In the genomic region with DNA sequence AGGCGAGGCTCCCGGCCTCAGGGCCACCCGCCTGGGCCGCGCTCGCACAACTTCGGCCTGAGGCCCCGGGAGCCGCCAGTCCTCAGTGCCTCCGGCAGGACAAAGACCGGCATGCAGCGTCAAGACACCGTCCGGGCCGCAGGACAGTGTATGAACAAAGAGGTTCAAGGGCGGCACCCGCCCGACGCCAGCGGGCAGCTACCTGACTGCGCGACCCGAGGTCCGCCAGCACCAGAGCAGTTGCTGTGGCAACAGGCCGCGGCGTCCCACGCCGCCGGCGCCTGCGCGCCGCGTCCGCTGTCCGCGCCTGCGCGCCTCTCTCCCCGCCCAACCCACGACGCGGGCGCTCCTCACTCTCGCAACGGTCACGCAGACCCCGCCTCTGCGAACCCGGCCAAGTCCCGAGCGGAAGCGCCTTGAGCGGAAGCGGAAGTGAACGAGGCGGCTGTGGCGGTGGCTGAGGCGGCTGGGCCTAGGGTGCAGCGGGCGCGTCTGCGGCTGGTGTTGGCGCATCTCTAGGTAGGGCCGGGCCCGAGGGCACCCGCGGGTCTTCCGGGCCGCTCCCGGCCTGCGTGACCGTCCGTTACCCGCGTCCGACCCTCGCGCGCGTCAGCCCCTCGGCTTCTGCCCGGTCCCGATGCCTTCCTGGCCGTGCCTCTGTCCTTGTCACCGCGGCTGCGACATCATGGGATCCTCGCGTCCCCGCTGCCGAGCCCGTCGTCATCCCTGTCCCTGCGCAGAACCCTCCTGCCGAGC, we compare ENCODE assay signal across 1 cellular context.
TF ChIP-seq lines count a peak whose summit lies in the region.

A gene with protein sequence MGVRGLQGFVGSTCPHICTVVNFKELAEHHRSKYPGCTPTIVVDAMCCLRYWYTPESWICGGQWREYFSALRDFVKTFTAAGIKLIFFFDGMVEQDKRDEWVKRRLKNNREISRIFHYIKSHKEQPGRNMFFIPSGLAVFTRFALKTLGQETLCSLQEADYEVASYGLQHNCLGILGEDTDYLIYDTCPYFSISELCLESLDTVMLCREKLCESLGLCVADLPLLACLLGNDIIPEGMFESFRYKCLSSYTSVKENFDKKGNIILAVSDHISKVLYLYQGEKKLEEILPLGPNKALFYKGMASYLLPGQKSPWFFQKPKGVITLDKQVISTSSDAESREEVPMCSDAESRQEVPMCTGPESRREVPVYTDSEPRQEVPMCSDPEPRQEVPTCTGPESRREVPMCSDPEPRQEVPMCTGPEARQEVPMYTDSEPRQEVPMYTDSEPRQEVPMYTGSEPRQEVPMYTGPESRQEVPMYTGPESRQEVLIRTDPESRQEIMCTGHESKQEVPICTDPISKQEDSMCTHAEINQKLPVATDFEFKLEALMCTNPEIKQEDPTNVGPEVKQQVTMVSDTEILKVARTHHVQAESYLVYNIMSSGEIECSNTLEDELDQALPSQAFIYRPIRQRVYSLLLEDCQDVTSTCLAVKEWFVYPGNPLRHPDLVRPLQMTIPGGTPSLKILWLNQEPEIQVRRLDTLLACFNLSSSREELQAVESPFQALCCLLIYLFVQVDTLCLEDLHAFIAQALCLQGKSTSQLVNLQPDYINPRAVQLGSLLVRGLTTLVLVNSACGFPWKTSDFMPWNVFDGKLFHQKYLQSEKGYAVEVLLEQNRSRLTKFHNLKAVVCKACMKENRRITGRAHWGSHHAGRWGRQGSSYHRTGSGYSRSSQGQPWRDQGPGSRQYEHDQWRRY (plus strand): TSS at position 435 of the 756 bp plus-strand sequence. CDS start 10,633 bp downstream, outside the sequence.

TF ChIP-seq in HepG2, 621 proteins besides CTCF, POLR2A, EP300 and RAD21 (continued from another document and continues in another):
- peak; percentile 77; the same call in 1 of the 2 replicates for TF ChIP-seq ZBTB34 (CRISPR knock-in tag; IDR thresholded peaks at IDR 0.05)
- TF ChIP-seq, protein P1, sequence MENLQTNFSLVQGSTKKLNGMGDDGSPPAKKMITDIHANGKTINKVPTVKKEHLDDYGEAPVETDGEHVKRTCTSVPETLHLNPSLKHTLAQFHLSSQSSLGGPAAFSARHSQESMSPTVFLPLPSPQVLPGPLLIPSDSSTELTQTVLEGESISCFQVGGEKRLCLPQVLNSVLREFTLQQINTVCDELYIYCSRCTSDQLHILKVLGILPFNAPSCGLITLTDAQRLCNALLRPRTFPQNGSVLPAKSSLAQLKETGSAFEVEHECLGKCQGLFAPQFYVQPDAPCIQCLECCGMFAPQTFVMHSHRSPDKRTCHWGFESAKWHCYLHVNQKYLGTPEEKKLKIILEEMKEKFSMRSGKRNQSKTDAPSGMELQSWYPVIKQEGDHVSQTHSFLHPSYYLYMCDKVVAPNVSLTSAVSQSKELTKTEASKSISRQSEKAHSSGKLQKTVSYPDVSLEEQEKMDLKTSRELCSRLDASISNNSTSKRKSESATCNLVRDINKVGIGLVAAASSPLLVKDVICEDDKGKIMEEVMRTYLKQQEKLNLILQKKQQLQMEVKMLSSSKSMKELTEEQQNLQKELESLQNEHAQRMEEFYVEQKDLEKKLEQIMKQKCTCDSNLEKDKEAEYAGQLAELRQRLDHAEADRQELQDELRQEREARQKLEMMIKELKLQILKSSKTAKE (CRISPR knock-in tag; IDR thresholded peaks at IDR 0.05; ENCODE audit: borderline replicate concordance), result peak; percentile 40; the same call in 1 of the 2 replicates
- TF ChIP-seq MTERF4 (CRISPR knock-in tag; IDR thresholded peaks at IDR 0.05), result peak; percentile 87; the same call in 1 of the 2 replicates
- TF ChIP-seq ZBTB1 (CRISPR knock-in tag; IDR thresholded peaks at IDR 0.05; ENCODE audit: borderline replicate concordance), result 0 out of 2 replicates have a peak, but pooled peaks have one; percentile 30
- TF ChIP-seq MXD1 (CRISPR knock-in tag; IDR thresholded peaks at IDR 0.05), result peak; percentile 93
- no peak for TF ChIP-seq ZNF75D (CRISPR knock-in tag; IDR thresholded peaks at IDR 0.05; ENCODE audit: borderline replicate concordance)
- TF ChIP-seq, protein P2, sequence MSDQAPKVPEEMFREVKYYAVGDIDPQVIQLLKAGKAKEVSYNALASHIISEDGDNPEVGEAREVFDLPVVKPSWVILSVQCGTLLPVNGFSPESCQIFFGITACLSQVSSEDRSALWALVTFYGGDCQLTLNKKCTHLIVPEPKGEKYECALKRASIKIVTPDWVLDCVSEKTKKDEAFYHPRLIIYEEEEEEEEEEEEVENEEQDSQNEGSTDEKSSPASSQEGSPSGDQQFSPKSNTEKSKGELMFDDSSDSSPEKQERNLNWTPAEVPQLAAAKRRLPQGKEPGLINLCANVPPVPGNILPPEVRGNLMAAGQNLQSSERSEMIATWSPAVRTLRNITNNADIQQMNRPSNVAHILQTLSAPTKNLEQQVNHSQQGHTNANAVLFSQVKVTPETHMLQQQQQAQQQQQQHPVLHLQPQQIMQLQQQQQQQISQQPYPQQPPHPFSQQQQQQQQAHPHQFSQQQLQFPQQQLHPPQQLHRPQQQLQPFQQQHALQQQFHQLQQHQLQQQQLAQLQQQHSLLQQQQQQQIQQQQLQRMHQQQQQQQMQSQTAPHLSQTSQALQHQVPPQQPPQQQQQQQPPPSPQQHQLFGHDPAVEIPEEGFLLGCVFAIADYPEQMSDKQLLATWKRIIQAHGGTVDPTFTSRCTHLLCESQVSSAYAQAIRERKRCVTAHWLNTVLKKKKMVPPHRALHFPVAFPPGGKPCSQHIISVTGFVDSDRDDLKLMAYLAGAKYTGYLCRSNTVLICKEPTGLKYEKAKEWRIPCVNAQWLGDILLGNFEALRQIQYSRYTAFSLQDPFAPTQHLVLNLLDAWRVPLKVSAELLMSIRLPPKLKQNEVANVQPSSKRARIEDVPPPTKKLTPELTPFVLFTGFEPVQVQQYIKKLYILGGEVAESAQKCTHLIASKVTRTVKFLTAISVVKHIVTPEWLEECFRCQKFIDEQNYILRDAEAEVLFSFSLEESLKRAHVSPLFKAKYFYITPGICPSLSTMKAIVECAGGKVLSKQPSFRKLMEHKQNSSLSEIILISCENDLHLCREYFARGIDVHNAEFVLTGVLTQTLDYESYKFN (CRISPR knock-in tag; conservative IDR thresholded peaks at IDR 0.05), result peak; percentile 51; the same call in 1 of the 2 replicates
- TF ChIP-seq, protein P3, sequence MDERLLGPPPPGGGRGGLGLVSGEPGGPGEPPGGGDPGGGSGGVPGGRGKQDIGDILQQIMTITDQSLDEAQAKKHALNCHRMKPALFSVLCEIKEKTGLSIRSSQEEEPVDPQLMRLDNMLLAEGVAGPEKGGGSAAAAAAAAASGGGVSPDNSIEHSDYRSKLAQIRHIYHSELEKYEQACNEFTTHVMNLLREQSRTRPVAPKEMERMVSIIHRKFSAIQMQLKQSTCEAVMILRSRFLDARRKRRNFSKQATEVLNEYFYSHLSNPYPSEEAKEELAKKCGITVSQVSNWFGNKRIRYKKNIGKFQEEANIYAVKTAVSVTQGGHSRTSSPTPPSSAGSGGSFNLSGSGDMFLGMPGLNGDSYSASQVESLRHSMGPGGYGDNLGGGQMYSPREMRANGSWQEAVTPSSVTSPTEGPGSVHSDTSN (CRISPR knock-in tag; IDR thresholded peaks at IDR 0.05), result no peak
- peak; percentile 78 for TF ChIP-seq ATF3 (CRISPR knock-in tag; IDR thresholded peaks at IDR 0.05)
- TF ChIP-seq ASH2L (IDR thresholded peaks at IDR 0.05; ENCODE audit: insufficient read length, low read depth, low read length), result peak; percentile 92
- TF ChIP-seq, protein P4, sequence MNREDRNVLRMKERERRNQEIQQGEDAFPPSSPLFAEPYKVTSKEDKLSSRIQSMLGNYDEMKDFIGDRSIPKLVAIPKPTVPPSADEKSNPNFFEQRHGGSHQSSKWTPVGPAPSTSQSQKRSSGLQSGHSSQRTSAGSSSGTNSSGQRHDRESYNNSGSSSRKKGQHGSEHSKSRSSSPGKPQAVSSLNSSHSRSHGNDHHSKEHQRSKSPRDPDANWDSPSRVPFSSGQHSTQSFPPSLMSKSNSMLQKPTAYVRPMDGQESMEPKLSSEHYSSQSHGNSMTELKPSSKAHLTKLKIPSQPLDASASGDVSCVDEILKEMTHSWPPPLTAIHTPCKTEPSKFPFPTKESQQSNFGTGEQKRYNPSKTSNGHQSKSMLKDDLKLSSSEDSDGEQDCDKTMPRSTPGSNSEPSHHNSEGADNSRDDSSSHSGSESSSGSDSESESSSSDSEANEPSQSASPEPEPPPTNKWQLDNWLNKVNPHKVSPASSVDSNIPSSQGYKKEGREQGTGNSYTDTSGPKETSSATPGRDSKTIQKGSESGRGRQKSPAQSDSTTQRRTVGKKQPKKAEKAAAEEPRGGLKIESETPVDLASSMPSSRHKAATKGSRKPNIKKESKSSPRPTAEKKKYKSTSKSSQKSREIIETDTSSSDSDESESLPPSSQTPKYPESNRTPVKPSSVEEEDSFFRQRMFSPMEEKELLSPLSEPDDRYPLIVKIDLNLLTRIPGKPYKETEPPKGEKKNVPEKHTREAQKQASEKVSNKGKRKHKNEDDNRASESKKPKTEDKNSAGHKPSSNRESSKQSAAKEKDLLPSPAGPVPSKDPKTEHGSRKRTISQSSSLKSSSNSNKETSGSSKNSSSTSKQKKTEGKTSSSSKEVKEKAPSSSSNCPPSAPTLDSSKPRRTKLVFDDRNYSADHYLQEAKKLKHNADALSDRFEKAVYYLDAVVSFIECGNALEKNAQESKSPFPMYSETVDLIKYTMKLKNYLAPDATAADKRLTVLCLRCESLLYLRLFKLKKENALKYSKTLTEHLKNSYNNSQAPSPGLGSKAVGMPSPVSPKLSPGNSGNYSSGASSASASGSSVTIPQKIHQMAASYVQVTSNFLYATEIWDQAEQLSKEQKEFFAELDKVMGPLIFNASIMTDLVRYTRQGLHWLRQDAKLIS (CRISPR knock-in tag; IDR thresholded peaks at IDR 0.05), result no peak
- peak; percentile 54 for TF ChIP-seq BCL6 (CRISPR knock-in tag; IDR thresholded peaks at IDR 0.05)
- no peak for TF ChIP-seq GRHL1 (CRISPR knock-in tag; conservative IDR thresholded peaks at IDR 0.05)
- TF ChIP-seq ZBTB3 (CRISPR knock-in tag; IDR thresholded peaks at IDR 0.05; ENCODE audit: borderline replicate concordance, low read depth), result no peak; the same call in 1 of the 2 replicates
- no peak for TF ChIP-seq ZNF781 (CRISPR knock-in tag; IDR thresholded peaks at IDR 0.05; ENCODE audit: borderline replicate concordance, not compliant biosample characterization)
- TF ChIP-seq GATAD2A (CRISPR knock-in tag; IDR thresholded peaks at IDR 0.05), result peak; percentile 60
- peak; percentile 16; the same call in 1 of the 2 replicates for TF ChIP-seq ZSCAN5A (CRISPR knock-in tag; IDR thresholded peaks at IDR 0.05; ENCODE audit: borderline replicate concordance)
- TF ChIP-seq ZNF777 (CRISPR knock-in tag; IDR thresholded peaks at IDR 0.05), result peak; percentile 95
- TF ChIP-seq, protein P5, sequence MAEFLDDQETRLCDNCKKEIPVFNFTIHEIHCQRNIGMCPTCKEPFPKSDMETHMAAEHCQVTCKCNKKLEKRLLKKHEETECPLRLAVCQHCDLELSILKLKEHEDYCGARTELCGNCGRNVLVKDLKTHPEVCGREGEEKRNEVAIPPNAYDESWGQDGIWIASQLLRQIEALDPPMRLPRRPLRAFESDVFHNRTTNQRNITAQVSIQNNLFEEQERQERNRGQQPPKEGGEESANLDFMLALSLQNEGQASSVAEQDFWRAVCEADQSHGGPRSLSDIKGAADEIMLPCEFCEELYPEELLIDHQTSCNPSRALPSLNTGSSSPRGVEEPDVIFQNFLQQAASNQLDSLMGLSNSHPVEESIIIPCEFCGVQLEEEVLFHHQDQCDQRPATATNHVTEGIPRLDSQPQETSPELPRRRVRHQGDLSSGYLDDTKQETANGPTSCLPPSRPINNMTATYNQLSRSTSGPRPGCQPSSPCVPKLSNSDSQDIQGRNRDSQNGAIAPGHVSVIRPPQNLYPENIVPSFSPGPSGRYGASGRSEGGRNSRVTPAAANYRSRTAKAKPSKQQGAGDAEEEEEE (CRISPR knock-in tag; IDR thresholded peaks at IDR 0.05; ENCODE audit: borderline replicate concordance), result no peak
- 0 out of 2 replicates have a peak, but pooled peaks have one; percentile 48 for TF ChIP-seq JUNB (CRISPR knock-in tag; IDR thresholded peaks at IDR 0.05; ENCODE audit: borderline replicate concordance)
